10 cellular contexts compared by ENCODE assay signal in the genomic region with DNA sequence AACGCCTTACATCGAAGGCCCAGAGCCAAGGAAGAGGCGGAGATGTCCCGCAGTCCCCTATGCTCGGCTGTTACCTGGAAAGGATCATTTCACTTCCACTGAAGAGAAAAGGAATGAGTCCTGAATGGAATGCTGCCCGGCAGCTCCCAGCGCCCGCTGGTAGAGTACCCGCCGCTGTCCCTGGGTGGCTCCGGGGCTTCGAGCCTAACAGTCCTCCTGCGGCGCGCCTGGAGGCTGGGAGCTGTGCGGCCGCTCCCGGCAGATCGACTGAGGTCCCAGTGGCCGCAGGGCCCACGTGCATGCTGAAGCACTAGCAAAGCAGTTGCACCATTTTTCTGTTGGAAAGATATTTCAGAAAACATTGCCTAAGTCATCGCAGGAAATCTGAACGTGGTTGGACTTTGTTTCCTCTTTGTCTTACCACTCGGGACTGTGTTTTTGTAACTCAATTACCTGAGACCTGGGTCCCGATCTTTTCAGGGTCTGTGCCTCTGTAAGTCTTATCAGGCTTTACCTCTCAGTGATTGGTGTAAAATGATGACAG. TPM values are rescaled to one million over a fixed set of nuclear protein-coding genes. Genes with fewer than 3 reads are reported as not detected.
DNase-seq lines count a peak whose midpoint lies in the region; ATAC-seq, FAIRE-seq and TF ChIP-seq lines count a peak whose summit lies in the region.
"Had no signal": no experiment of that assay in that cellular context is flagged by ENCODE, and none has a peak within 500 bp of the region (broad histone marks: within the 10 kb centered on the region; RNA-seq: fewer than 3 reads in every experiment).

No MANE protein-coding gene starts in this region.

- DNase-seq in G401 (ENCODE audit: low spot score), result peak; percentile 71
- DNase-seq in NCI-H1105 treated with DMSO at 0.1 percent for 48 hours (lab: John Stamatoyannopoulos, UW), result peak; percentile 78
- no peak for DNase-seq in GM12878 (ENCODE audit: low read depth, low spot score)
- peak in 1 of 3 donors; percentile 13 for DNase-seq in immature natural killer cell
- no peak for DNase-seq in skeletal muscle cell (ENCODE audit: low read depth)
- DNase-seq in COLO829 (ENCODE audit: low spot score), result no peak

- no peaks in the 10 kb centered on the region; the same call in 1 of the 2 replicates for H3K79me2 ChIP-seq in GM12878 (ENCODE audit: control insufficient read depth, insufficient read depth, low read length)

- SMC1A ChIA-PET in GM12878 (lab: Charles Lee; ENCODE audit: uncharacterized antibody, unreplicated experiment), result interaction anchor here (0.7 to 0.8 kb wide), 2 partner anchors 336 to 338 kb away, joined by 3 read pairs; no protein-coding TSS in a partner anchor

- peak overlapping the region; percentile 92 for H3K4me2 ChIP-seq in GM12878 (ENCODE audit: control insufficient read depth, insufficient read depth)

- peaks cover 0 to 2% (median 0%) of the 10 kb centered on the region in 6 donors for H3K9me3 Mint-ChIP-seq in immature natural killer cell

- peak overlapping the region in 5 of 6 donors; percentile 46 to 98 (median 69) for H3K27ac Mint-ChIP-seq in immature natural killer cell

- H3K4me1 ChIP-seq in GM12878 (ENCODE audit: control insufficient read depth, insufficient read depth, low read length), result peaks cover 30% of the 10 kb centered on the region

- 57% methylated on average over 25 of the region's 25 CpGs for WGBS in GM12878 (ENCODE audit: insufficient coverage, insufficient replicate concordance, low lambda C conversion rate, missing lambda C conversion rate)

- H2AFZ ChIP-seq in GM12878 (ENCODE audit: control insufficient read depth, low read depth, low read length), result peak overlapping the region; percentile 79

- H3K27me3 Mint-ChIP-seq in immature natural killer cell (ENCODE audit: low read depth in 3 of 3), result peaks cover 32 to 39% (median 37%) of the 10 kb centered on the region in 3 donors

- no peaks in the 10 kb centered on the region for H3K36me3 Mint-ChIP-seq in immature natural killer cell

- H3K4me3 ChIP-seq in GM12878, result peak overlapping the region; percentile 27; the same call in 1 of the 2 replicates
- peak overlapping the region; percentile 31 for H3K4me3 ChIP-seq in skeletal muscle cell (ENCODE audit: low read depth, low read length)

- no peak for FAIRE-seq in GM12878 (lab: Jason Lieb, UNC)

- H3K27ac ChIP-seq in GM12878 (ENCODE audit: control insufficient read depth, insufficient read depth), result no peak overlapping the region

- H3K9ac ChIP-seq in GM12878 (ENCODE audit: control insufficient read depth, insufficient read depth, low read length), result no peak overlapping the region

- peaks cover 14 to 15% of the 10 kb centered on the region in 2 experiments for H3K27me3 ChIP-seq in GM12878 (replicated peaks in 1 of 2; ENCODE audit: control insufficient read depth in 2 of 2, insufficient read depth in 2 of 2, low read length in 1 of 2)

- H3K4me1 Mint-ChIP-seq in immature natural killer cell, result peaks cover 53 to 65% of the 10 kb centered on the region in 2 donors

- H3K9me3 ChIP-seq in GM12878 (replicated peaks; ENCODE audit: control insufficient read depth, insufficient read depth, low read length), result no peaks in the 10 kb centered on the region; the same call in 2 of the 3 replicates

- BruUV-seq in GM12878 (replicated peaks; lab: Mats Ljungman, UMichigan), result no TSS peak

- TF ChIP-seq CTCF in GM12878 (IDR thresholded peaks at IDR 0.05 in 2 of 3, conservative IDR thresholded peaks at IDR 0.05 in 1 of 3; ENCODE audit: control insufficient read depth in 2 of 3, extremely low read depth in 1 of 3, insufficient read depth in 1 of 3, low read depth in 3 of 3, low read length in 3 of 3), result no peak

- no peak for TF ChIP-seq RAD21 in GM12878 (IDR thresholded peaks at IDR 0.05; ENCODE audit: insufficient read depth, low read depth, low read length)

- H4K20me1 ChIP-seq in GM12878 (ENCODE audit: control insufficient read depth, insufficient read depth), result no peaks in the 10 kb centered on the region; the same call in 1 of the 2 replicates

- RAD21 ChIA-PET in GM12878 (lab: Charles Lee; ENCODE audit: unreplicated experiment), result interaction anchor here (1.5 kb wide), 1 partner anchor 418 kb away, joined by 4 read pairs; no protein-coding TSS in a partner anchor

- no peaks in the 10 kb centered on the region for H3K36me3 ChIP-seq in GM12878 (ENCODE audit: control insufficient read depth in 2 of 2, insufficient read depth in 2 of 2, low read length in 1 of 2)

- intact Hi-C loops in GM12878 (cut with micrococcal nuclease; ENCODE audit: unreplicated experiment), result loop anchor here (5.0 to 10.0 kb wide), 2 partner anchors 234 to 892 kb away; no protein-coding TSS in a partner anchor

- peak overlapping the region; percentile 89 to 97 (median 92) for H3K4me3 Mint-ChIP-seq in immature natural killer cell

- TF ChIP-seq POLR2A in GM12878 (IDR thresholded peaks at IDR 0.05; ENCODE audit: low read depth, low read length), result no peak

- CTCF ChIA-PET in GM12878 (lab: Yijun Ruan, JAX), result interaction anchor here (4.6 kb wide), 1 partner anchor 381 kb away, joined by 111 read pairs; no protein-coding TSS in a partner anchor

- in situ Hi-C loops in G401 (cut with HindIII; ENCODE audit: low sequenced_read_pairs), result no loop called here
- in situ Hi-C loops in GM12878 (cut with MboI), result loop anchor here (5.0 kb wide), 2 partner anchors 382 to 892 kb away; no protein-coding TSS in a partner anchor

- no peak for TF ChIP-seq EP300 in GM12878 (IDR thresholded peaks at IDR 0.05; ENCODE audit: borderline replicate concordance in 1 of 2, control insufficient read depth in 1 of 2, low read depth in 2 of 2, low read length in 2 of 2)

- ATAC-seq in GM12878 (no peak), HG02610 (IDR thresholded peaks at IDR 0.05; ENCODE audit: unreplicated experiment) (no peak), GM18511 (IDR thresholded peaks at IDR 0.05; ENCODE audit: unreplicated experiment) (no peak)

- POLR2A ChIA-PET in GM12878 (lab: Charles Lee), result no interaction called here

TF ChIP-seq in GM12878, 131 proteins besides CTCF, POLR2A, EP300 and RAD21 (continues in another document):
- TF ChIP-seq CBFB (IDR thresholded peaks at IDR 0.05; ENCODE audit: low read depth) (no peak), HDAC2 (IDR thresholded peaks at IDR 0.05) (no peak), NR2F1 (conservative IDR thresholded peaks at IDR 0.05) (no peak), TCF12 (IDR thresholded peaks at IDR 0.05; ENCODE audit: low read depth, low read length) (no peak), IRF3 (IDR thresholded peaks at IDR 0.05) (no peak), CBX5 (IDR thresholded peaks at IDR 0.05; ENCODE audit: low read depth) (no peak), SMAD5 (IDR thresholded peaks at IDR 0.05; ENCODE audit: low read depth) (no peak)

RNA-seq across cellular contexts. Expression of gene RNU6-1, which starts 1.0 kb away (rescaled TPM):
- total RNA-seq in G401 (2014; rRNA removed; shearing (Covaris generic)), result not detected in 2 replicates
- total RNA-seq in GM12878 (2013; cell fraction: nucleolus; rRNA removed), result not detected in 2 replicates
- total RNA-seq in GM12878 (2014; rRNA removed), result not detected in 2 replicates
- total RNA-seq in GM12878 (2014; rRNA removed; fragmentation: Illumina TruSeq; extraction: Trizol), result not detected in 2 replicates
- not detected in 2 replicates for total RNA-seq in GM12878 (2021)
- not detected for polyA plus RNA-seq in GM12878 (2011; ENCODE audit: low read depth)
- polyA plus RNA-seq in GM12878 (2011; rRNA removed), result not detected in 2 replicates
- polyA plus RNA-seq in GM12878 (2011; cell fraction: cytosol; rRNA removed), result not detected in 2 replicates
- not detected in 2 replicates for polyA plus RNA-seq in GM12878 (2011; cell fraction: nucleus; rRNA removed)
- not detected in 2 replicates for polyA plus RNA-seq in GM12878 (2012)
- polyA plus RNA-seq in GM12878 (2014; fragmentation: Illumina TruSeq; extraction: Trizol), result not detected in 2 replicates
- not detected for polyA plus RNA-seq in GM12878 (2014; fragmentation: Nextera tagmentation; extraction: Ambion mirVana)
- polyA plus RNA-seq in GM12878 (2014; rRNA removed), result not detected in 2 replicates
- polyA plus RNA-seq in GM12878 (2016; fragmentation: Nextera tagmentation; extraction: Ambion mirVana), result not detected
- polyA minus RNA-seq in GM12878 (2011; rRNA and poly(A)+ RNA removed), result 1,322 TPM in 1 of 2 replicates, not detected in the other
- not detected in 2 replicates for polyA minus RNA-seq in GM12878 (2011; cell fraction: cytosol; rRNA and poly(A)+ RNA removed)
- under 0.01 TPM in 1 of 2 replicates, not detected in the other for polyA minus RNA-seq in GM12878 (2011; cell fraction: nucleus; rRNA and poly(A)+ RNA removed)
- not detected for polyA plus RNA-seq in immature natural killer cell
- total RNA-seq: activated CD8-positive, alpha-beta memory T cell treated with anti-CD3 and anti-CD28 coated beads for 36 hours; subcutaneous adipose tissue had no signal

RNA-seq across cellular contexts. Expression of gene SKOR1, which starts 13.6 kb away (rescaled TPM):
- 4.9 and 7.1 TPM in 2 replicates for total RNA-seq in G401 (2014; rRNA removed; shearing (Covaris generic))
- 2.0 and 2.2 TPM in 2 replicates for total RNA-seq in GM12878 (2013; cell fraction: nucleolus; rRNA removed)
- total RNA-seq in GM12878 (2014; rRNA removed), result 0.11 and 0.28 TPM in 2 replicates
- 0.04 and 0.05 TPM in 2 replicates for total RNA-seq in GM12878 (2014; rRNA removed; fragmentation: Illumina TruSeq; extraction: Trizol)
- 0.35 and 0.36 TPM in 2 replicates for total RNA-seq in GM12878 (2021)
- 0.08 TPM for polyA plus RNA-seq in GM12878 (2011; ENCODE audit: low read depth)
- 0.03 and 0.05 TPM in 2 replicates for polyA plus RNA-seq in GM12878 (2011; rRNA removed)
- 0.09 and 0.12 TPM in 2 replicates for polyA plus RNA-seq in GM12878 (2011; cell fraction: cytosol; rRNA removed)
- polyA plus RNA-seq in GM12878 (2011; cell fraction: nucleus; rRNA removed), result 0.69 and 0.94 TPM in 2 replicates
- polyA plus RNA-seq in GM12878 (2012), result 0.17 and 0.24 TPM in 2 replicates
- polyA plus RNA-seq in GM12878 (2014; fragmentation: Illumina TruSeq; extraction: Trizol), result 0.04 and 0.08 TPM in 2 replicates
- polyA plus RNA-seq in GM12878 (2014; fragmentation: Nextera tagmentation; extraction: Ambion mirVana), result not detected
- polyA plus RNA-seq in GM12878 (2014; rRNA removed), result 0.06 and 0.14 TPM in 2 replicates
- polyA plus RNA-seq in GM12878 (2016; fragmentation: Nextera tagmentation; extraction: Ambion mirVana), result not detected
- polyA minus RNA-seq in GM12878 (2011; rRNA and poly(A)+ RNA removed), result 0.37 and 0.52 TPM in 2 replicates
- polyA minus RNA-seq in GM12878 (2011; cell fraction: cytosol; rRNA and poly(A)+ RNA removed), result 0.31 and 0.53 TPM in 2 replicates
- 0.24 and 0.57 TPM in 2 replicates for polyA minus RNA-seq in GM12878 (2011; cell fraction: nucleus; rRNA and poly(A)+ RNA removed)
- polyA plus RNA-seq in immature natural killer cell, result under 1 TPM in 1 of 3 donors, not detected in 2; 0.08 TPM

Comparison
In these comparisons a context has a peak if more than half of its experiments do, and no peak if none do; other contexts are left out.
1. DNase-seq: peak in G401 (single experiment) and NCI-H1105 treated with DMSO at 0.1 percent for 48 hours (single experiment); none in GM12878 (single experiment), skeletal muscle cell (single experiment) and COLO829 (single experiment).